19 cellular contexts compared by ENCODE assay signal in the genomic region with DNA sequence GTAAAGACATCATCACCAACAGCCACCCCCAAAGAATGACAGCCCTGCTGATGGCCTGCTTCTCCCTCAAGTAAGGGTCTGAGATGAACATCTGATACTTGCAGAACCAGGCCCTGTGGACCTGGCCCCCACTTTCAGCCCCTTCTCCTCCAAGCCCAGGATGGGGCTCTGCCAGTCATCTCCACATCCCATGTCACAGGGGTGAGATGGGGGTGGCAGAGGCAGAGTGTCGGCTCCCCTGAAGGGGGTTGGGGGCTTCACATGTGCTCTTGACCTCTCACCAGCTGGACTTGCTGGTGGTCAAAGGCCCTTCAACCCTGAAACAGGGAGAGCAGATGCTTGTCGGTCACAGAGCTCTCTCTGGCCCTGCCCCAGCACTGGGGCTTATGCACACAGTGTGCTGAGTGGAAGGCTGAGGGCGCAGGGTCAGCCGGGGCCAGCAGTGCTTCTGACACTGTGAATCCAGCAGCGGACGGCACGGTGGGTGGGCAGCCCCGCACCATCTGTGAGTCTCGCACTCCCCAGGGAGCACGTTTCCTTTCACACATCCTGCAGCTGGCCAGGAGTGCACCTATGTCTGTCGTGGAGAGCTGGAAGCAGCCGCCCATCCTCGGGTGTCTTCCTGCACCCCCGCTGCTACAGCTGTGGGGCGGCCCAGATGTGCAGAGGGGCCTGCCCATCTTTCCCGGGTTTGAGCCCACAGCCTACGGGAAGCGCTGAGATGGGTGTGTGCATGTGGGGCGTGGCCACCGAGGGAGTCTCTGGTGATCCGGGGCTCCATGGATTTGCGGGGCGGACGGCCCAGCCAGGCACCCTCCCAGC.
DNase-seq lines count a peak whose midpoint lies in the region; ATAC-seq and TF ChIP-seq lines count a peak whose summit lies in the region.
"Had no signal": no experiment of that assay in that cellular context is flagged by ENCODE, and none has a peak within 500 bp of the region (broad histone marks: within the 10 kb centered on the region; RNA-seq: fewer than 3 reads in every experiment).

No MANE protein-coding gene starts in this region.

- H3K27me3 ChIP-seq in BLaER1 treated with 17β-estradiol and CSF1 and Interleukin-3, amounts not matched to agents 10 nM and 100 nM = peaks cover 0 to 10% (median 0%) of the 10 kb centered on the region in 11 experiments; a peak in 5 of 22 replicates
- H3K27me3 ChIP-seq in Panc1 (ENCODE audit: control insufficient read depth, insufficient read depth, low read length) = no peaks in the 10 kb centered on the region
- no peaks in the 10 kb centered on the region for H3K27me3 ChIP-seq in right atrium auricular region
- H3K27me3 ChIP-seq: ascending aorta, MG63 had no signal

- no peaks in the 10 kb centered on the region for H4K20me1 ChIP-seq in BLaER1 treated with 17β-estradiol and CSF1 and Interleukin-3, amounts not matched to agents 10 nM and 100 nM

- H3K4me2 ChIP-seq in BLaER1 treated with 17β-estradiol and CSF1 and Interleukin-3, amounts not matched to agents 10 nM and 100 nM = peak overlapping the region; percentile 80 to 95 (median 92)

- in situ Hi-C loops in Panc1 (cut with HindIII; ENCODE audit: low pct_unique_long_range_greater_than_20kb, low sequenced_read_pairs) = no loop called here

- peak overlapping the region in 10 of 11 experiments; percentile 11 to 74 (median 49); a peak in 14 of 22 replicates for H3K9ac ChIP-seq in BLaER1 treated with 17β-estradiol and CSF1 and Interleukin-3, amounts not matched to agents 10 nM and 100 nM

- CTCF ChIA-PET in Panc1 (lab: Charles Lee) = interaction anchor here (0.6 kb wide), 1 partner anchor 1030 kb away, joined by 3 read pairs; no protein-coding TSS in a partner anchor

- no peaks in the 10 kb centered on the region for H3K36me3 ChIP-seq in BLaER1 treated with 17β-estradiol and CSF1 and Interleukin-3, amounts not matched to agents 10 nM and 100 nM
- H3K36me3 ChIP-seq in Panc1 (ENCODE audit: control insufficient read depth, insufficient read depth, low read length) = no peaks in the 10 kb centered on the region
- peaks cover 33% of the 10 kb centered on the region for H3K36me3 ChIP-seq in right atrium auricular region
- H3K36me3 ChIP-seq: ascending aorta, MG63 had no signal

- BruUV-seq in Panc1 (replicated peaks; lab: Mats Ljungman, UMichigan) = no TSS peak

- ATAC-seq in Panc1 = peak; percentile 28; the same call in 1 of the 2 replicates
- ATAC-seq in sciatic nerve = peak; percentile 79
- no peak for ATAC-seq in HG02970 (IDR thresholded peaks at IDR 0.05; ENCODE audit: low FRiP score, unreplicated experiment)
- ATAC-seq in GM21619 (IDR thresholded peaks at IDR 0.05; ENCODE audit: unreplicated experiment) = no peak
- ATAC-seq: left colon; stimulated activated memory B cell treated with anti-CD40 and anti-IgM and Interleukin-4, amounts not matched to agents 10 μg/mL and 1 μg/mL and 100 μg/mL, for 72 hours had no signal

- intact Hi-C loops in Panc1 (cut with micrococcal nuclease; ENCODE audit: unreplicated experiment) (no loop called here), sciatic nerve (cut with DNase I) (no loop called here)

- peak overlapping the region in 10 of 11 experiments; percentile 49 to 84 (median 62); a peak in 21 of 22 replicates for H3K27ac ChIP-seq in BLaER1 treated with 17β-estradiol and CSF1 and Interleukin-3, amounts not matched to agents 10 nM and 100 nM
- no peak overlapping the region for H3K27ac ChIP-seq in Panc1 (ENCODE audit: low read length)
- H3K27ac ChIP-seq in right atrium auricular region = peak overlapping the region; percentile 59 to 81
- H3K27ac ChIP-seq: ascending aorta had no signal

- peaks cover 0 to 8% (median 0%) of the 10 kb centered on the region in 11 experiments; a peak in 2 of 22 replicates for H3K9me3 ChIP-seq in BLaER1 treated with 17β-estradiol and CSF1 and Interleukin-3, amounts not matched to agents 10 nM and 100 nM (replicated peaks in 1 of 11)
- H3K9me3 ChIP-seq in Panc1 (ENCODE audit: control insufficient read depth, insufficient read depth, low read depth, low read length) = no peaks in the 10 kb centered on the region
- no peaks in the 10 kb centered on the region for H3K9me3 ChIP-seq in right atrium auricular region
- H3K9me3 ChIP-seq: ascending aorta, MG63 had no signal

- DNase-seq in Panc1 (ENCODE audit: low read depth, low spot score) (no peak), right atrium auricular region (ENCODE audit: low spot score) (no peak), sciatic nerve (ENCODE audit: low spot score) (peak; percentile 87), NCI-H2107 treated with DMSO at 0.1 percent for 48 hours (lab: John Stamatoyannopoulos, UW; ENCODE audit: unreplicated experiment) (no peak), NCI-H2029 treated with DMSO at 0.1 percent for 48 hours (lab: John Stamatoyannopoulos, UW) (no peak)
- DNase-seq: activated effector memory CD4-positive, alpha-beta T cell treated with anti-CD3 and anti-CD28 coated beads, Interleukin-2, amount 50 U/mL, for 16 hours; EL; endodermal cell; HFFc6; MG63; NCI-H2029; NCI-H524; stimulated activated CD4-positive, alpha-beta T cell treated with anti-CD3 and anti-CD28 coated beads, Interleukin-12 subunit alpha, Interleukin-12 subunit beta, amount 100 ng/mL, for 4 hours had no signal

- POLR2A ChIA-PET in Panc1 (lab: Charles Lee) = no interaction called here

- TF ChIP-seq CTCF in Panc1 (IDR thresholded peaks at IDR 0.05) (no peak), right atrium auricular region (IDR thresholded peaks at IDR 0.05) (no peak)

- peaks cover 59 to 92% (median 89%) of the 10 kb centered on the region in 10 experiments for H3K4me1 ChIP-seq in BLaER1 treated with 17β-estradiol and CSF1 and Interleukin-3, amounts not matched to agents 10 nM and 100 nM
- no peaks in the 10 kb centered on the region for H3K4me1 ChIP-seq in Panc1 (ENCODE audit: control insufficient read depth, insufficient read depth, low read length)
- H3K4me1 ChIP-seq in right atrium auricular region = peaks cover 0 to 39% of the 10 kb centered on the region in 2 donors
- H3K4me1 ChIP-seq: ascending aorta had no signal

- H3K4me3 ChIP-seq in BLaER1 treated with 17β-estradiol and CSF1 and Interleukin-3, amounts not matched to agents 10 nM and 100 nM = peak overlapping the region in 6 of 10 experiments; percentile 7 to 39 (median 16); a peak in 9 of 20 replicates
- H3K4me3 ChIP-seq in Panc1 (ENCODE audit: low read depth in 2 of 2, low read length in 2 of 2) = no peak overlapping the region
- no peak overlapping the region for H3K4me3 ChIP-seq in right atrium auricular region
- H3K4me3 ChIP-seq: ascending aorta, MG63 had no signal

Comparison
In these comparisons a context has a peak if more than half of its experiments do, and no peak if none do; other contexts are left out.
1. H3K4me3 ChIP-seq: peak in BLaER1 treated with 17β-estradiol and CSF1 and Interleukin-3, amounts not matched to agents 10 nM and 100 nM (6 of 10); none in Panc1 (0 of 2) and right atrium auricular region (0 of 2).
2. ATAC-seq: peak in Panc1 (single experiment) and sciatic nerve (single experiment); none in HG02970 (single experiment) and GM21619 (single experiment).